ENCODE assay signal across 23 cellular contexts in genomic region chr5:2776338-2777302, GRCh38. TPM values are rescaled to one million over a fixed set of nuclear protein-coding genes. Genes with fewer than 3 reads are reported as not detected.
"Had no signal": no experiment of that assay in that cellular context is flagged by ENCODE, and none has a peak within 500 bp of the region (broad histone marks: within the 10 kb centered on the region; RNA-seq: fewer than 3 reads in every experiment).

No MANE protein-coding gene starts in this region.

- H3K27me3 Mint-ChIP-seq: activated B cell treated with CpG ODN at 0.5 μM for 24 hours; activated CD4-positive, alpha-beta T cell treated with anti-CD3 and anti-CD28 coated beads, Interleukin-2, amount 10 ng/mL, durations not matched to agents 24 days and 14 days; activated CD8-positive, alpha-beta memory T cell treated with anti-CD3 and anti-CD28 coated beads, Interleukin-2, amount 10 ng/mL, durations not matched to agents 7 days and 5 days; T-helper 17 cell had no signal

- ATAC-seq: activated CD8-positive, alpha-beta memory T cell treated with anti-CD3 and anti-CD28 coated beads, Interleukin-2, amount 10 ng/mL, durations not matched to agents 7 days and 5 days; PC-3; T-helper 17 cell had no signal

- H3K27ac Mint-ChIP-seq: activated B cell treated with CpG ODN at 0.5 μM for 24 hours; activated CD4-positive, alpha-beta T cell treated with anti-CD3 and anti-CD28 coated beads, Interleukin-2, amount 10 ng/mL, durations not matched to agents 24 days and 14 days; activated CD8-positive, alpha-beta memory T cell treated with anti-CD3 and anti-CD28 coated beads, Interleukin-2, amount 10 ng/mL, durations not matched to agents 7 days and 5 days; activated naive CD4-positive, alpha-beta T cell treated with anti-CD3 and anti-CD28 coated beads, Interleukin-2, amount 50 U/mL, for 24 hours; activated T-cell treated with anti-CD3 and anti-CD28 coated beads, Interleukin-2, amount 50 U/mL, for 24 hours; activated T-helper 1 cell treated with anti-CD3 and anti-CD28 coated beads, Interleukin-12 subunit alpha, Interleukin-12 subunit beta, Interleukin-2, Interleukin-4 antibody, amounts not matched to agents 30 ng/mL and 10 ng/mL and 1 ng/mL, durations not matched to agents 14 hours and 24 hours and 36 hours; T-helper 17 cell had no signal

- FAIRE-seq: bronchial epithelial cell, TTC549 had no signal

- H3K4me3 Mint-ChIP-seq: activated B cell treated with CpG ODN at 0.5 μM for 24 hours; activated CD4-positive, alpha-beta T cell treated with anti-CD3 and anti-CD28 coated beads, Interleukin-2, amount 10 ng/mL, durations not matched to agents 24 days and 14 days; activated CD8-positive, alpha-beta memory T cell treated with anti-CD3 and anti-CD28 coated beads, Interleukin-2, amount 10 ng/mL, durations not matched to agents 7 days and 5 days; activated naive CD4-positive, alpha-beta T cell treated with anti-CD3 and anti-CD28 coated beads, Interleukin-2, amount 50 U/mL, for 24 hours; activated T-cell treated with anti-CD3 and anti-CD28 coated beads, Interleukin-2, amount 50 U/mL, for 24 hours; activated T-helper 1 cell treated with anti-CD3 and anti-CD28 coated beads, Interleukin-12 subunit alpha, Interleukin-12 subunit beta, Interleukin-2, Interleukin-4 antibody, amounts not matched to agents 30 ng/mL and 10 ng/mL and 1 ng/mL, durations not matched to agents 14 hours and 24 hours and 36 hours; T-helper 17 cell had no signal

- H3K4me1 Mint-ChIP-seq: activated B cell treated with CpG ODN at 0.5 μM for 24 hours; activated CD4-positive, alpha-beta T cell treated with anti-CD3 and anti-CD28 coated beads, Interleukin-2, amount 10 ng/mL, durations not matched to agents 24 days and 14 days; activated CD8-positive, alpha-beta memory T cell treated with anti-CD3 and anti-CD28 coated beads, Interleukin-2, amount 10 ng/mL, durations not matched to agents 7 days and 5 days; activated naive CD4-positive, alpha-beta T cell treated with anti-CD3 and anti-CD28 coated beads, Interleukin-2, amount 50 U/mL, for 24 hours; T-helper 17 cell had no signal

- H3K36me3 Mint-ChIP-seq: activated CD8-positive, alpha-beta memory T cell treated with anti-CD3 and anti-CD28 coated beads, Interleukin-2, amount 10 ng/mL, durations not matched to agents 7 days and 5 days; activated naive CD4-positive, alpha-beta T cell treated with anti-CD3 and anti-CD28 coated beads, Interleukin-2, amount 50 U/mL, for 24 hours had no signal

- DNase-seq: activated B cell treated with CpG ODN at 0.5 μM for 24 hours; activated CD4-positive, alpha-beta T cell treated with anti-CD3 and anti-CD28 coated beads for 1 hour; activated CD4-positive, alpha-beta T cell treated with anti-CD3 and anti-CD28 coated beads, Interleukin-2, amount 10 ng/mL, durations not matched to agents 24 days and 14 days; activated CD4-positive, alpha-beta T cell treated with anti-CD3 and anti-CD28 coated beads, Interleukin-2, amount 50 U/mL, for 48 hours; activated CD8-positive, alpha-beta memory T cell treated with anti-CD3 and anti-CD28 coated beads, Interleukin-2, amount 10 ng/mL, durations not matched to agents 7 days and 5 days; activated effector memory CD4-positive, alpha-beta T cell treated with Interleukin-2 at 50 U/mL for 16 hours; activated naive CD4-positive, alpha-beta T cell; activated T-cell treated with anti-CD3 and anti-CD28 coated beads, Interleukin-2, amount 50 U/mL, for 24 hours; aorta; central memory CD4-positive, alpha-beta T cell; NCI-H1105; NCI-H1436; NCI-H187; NCI-H2081; NCI-H524; PC-3; SIG-M5; T-helper 17 cell; T-helper 9 cell had no signal

- H3K9me3 Mint-ChIP-seq: activated B cell treated with CpG ODN at 0.5 μM for 24 hours; activated CD4-positive, alpha-beta T cell treated with anti-CD3 and anti-CD28 coated beads, Interleukin-2, amount 10 ng/mL, durations not matched to agents 24 days and 14 days; activated naive CD4-positive, alpha-beta T cell treated with anti-CD3 and anti-CD28 coated beads, Interleukin-2, amount 50 U/mL, for 24 hours; activated T-cell treated with anti-CD3 and anti-CD28 coated beads, Interleukin-2, amount 50 U/mL, for 24 hours; activated T-helper 1 cell treated with anti-CD3 and anti-CD28 coated beads, Interleukin-12 subunit alpha, Interleukin-12 subunit beta, Interleukin-2, Interleukin-4 antibody, amounts not matched to agents 30 ng/mL and 10 ng/mL and 1 ng/mL, durations not matched to agents 14 hours and 24 hours and 36 hours had no signal

RNA-seq across cellular contexts. Expression of gene IRX2, which starts 25.1 kb away (rescaled TPM):
- total RNA-seq: activated B cell treated with CpG ODN at 0.5 μM for 24 hours; activated CD4-positive, alpha-beta T cell treated with anti-CD3 and anti-CD28 coated beads, Interleukin-2, amount 10 ng/mL, durations not matched to agents 24 days and 14 days; activated CD8-positive, alpha-beta memory T cell treated with anti-CD3 and anti-CD28 coated beads, Interleukin-2, amount 10 ng/mL, durations not matched to agents 7 days and 5 days; activated T-helper 1 cell treated with anti-CD3 and anti-CD28 coated beads, Interleukin-12 subunit alpha, Interleukin-12 subunit beta, Interleukin-2, Interleukin-4 antibody, amounts not matched to agents 30 ng/mL and 10 ng/mL and 1 ng/mL, durations not matched to agents 14 hours and 24 hours and 36 hours; T-helper 17 cell had no signal
